8 cellular contexts compared by ENCODE assay signal in the genomic region with DNA sequence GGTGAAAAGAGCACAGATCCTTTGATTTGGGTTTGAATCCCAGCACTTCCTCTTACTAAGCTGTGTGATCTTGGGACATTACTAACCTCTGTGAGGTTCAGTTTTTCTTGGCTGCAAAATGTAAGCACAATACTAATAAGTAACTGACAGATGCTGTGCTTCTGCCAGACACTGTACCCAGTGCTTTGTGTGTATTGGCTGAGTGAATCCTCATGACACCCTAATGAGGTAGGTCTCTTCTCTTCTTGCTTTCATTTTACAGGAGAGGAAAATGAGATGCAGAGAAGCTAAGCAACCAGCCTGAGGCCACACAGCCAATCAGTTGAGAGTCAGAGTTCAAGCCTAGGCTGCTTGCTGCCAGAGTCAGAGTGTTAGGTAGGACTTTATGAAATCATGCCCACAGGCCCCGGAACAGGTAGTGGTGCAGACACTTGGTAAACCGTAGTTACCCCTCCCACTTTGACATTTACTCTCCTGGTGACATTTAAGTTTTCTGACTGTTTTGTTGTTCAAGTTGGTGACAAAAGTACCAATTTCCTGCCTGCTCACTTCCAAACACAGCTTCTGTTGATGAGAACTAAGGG. TPM values are rescaled to one million over a fixed set of nuclear protein-coding genes. Genes with fewer than 3 reads are reported as not detected.
DNase-seq lines count a peak whose midpoint lies in the region; ATAC-seq and TF ChIP-seq lines count a peak whose summit lies in the region.

No MANE protein-coding gene starts in this region.

- intact Hi-C loops in left ventricle myocardium inferior (cut with micrococcal nuclease) (no loop called here), head of caudate nucleus (cut with DNase I) (no loop called here)

- peak; percentile 68 for ATAC-seq in GM21576 (IDR thresholded peaks at IDR 0.05; ENCODE audit: unreplicated experiment)
- ATAC-seq in activated T-cell treated with anti-CD3 and anti-CD28 coated beads, Interleukin-2, amount 50 U/mL, for 72 hours (replicated peaks in 1 of 2) = peak; percentile 85 to 86

- peak overlapping the region; percentile 42 for H3K4me3 ChIP-seq in CD8-positive, alpha-beta memory T cell (ENCODE audit: low read length)
- no peak overlapping the region for H3K4me3 ChIP-seq in left ventricle myocardium inferior

- H3K4me1 ChIP-seq in CD8-positive, alpha-beta memory T cell (ENCODE audit: insufficient read depth, low read length) = peaks cover 96% of the 10 kb centered on the region
- peaks cover 55% of the 10 kb centered on the region for H3K4me1 ChIP-seq in left ventricle myocardium inferior

- H3K27ac Mint-ChIP-seq in CD8-positive, alpha-beta memory T cell = peak overlapping the region; percentile 85 to 99 (median 97)
- H3K27ac Mint-ChIP-seq in activated T-cell treated with anti-CD3 and anti-CD28 coated beads, Interleukin-2, amount 50 U/mL, for 72 hours = peak overlapping the region; percentile 96

- CTCF ChIA-PET in CD8-positive, alpha-beta memory T cell (lab: Charles Lee) = interaction anchor here (0.8 to 4.5 kb wide), 8 partner anchors 8 to 107 kb away, joined by 3 to 31 read pairs (median 8); no protein-coding TSS in a partner anchor

- H3K27me3 ChIP-seq in CD8-positive, alpha-beta memory T cell (ENCODE audit: insufficient read depth, low read length, poor library complexity, severe bottlenecking) = no peaks in the 10 kb centered on the region
- no peaks in the 10 kb centered on the region for H3K27me3 ChIP-seq in left ventricle myocardium inferior (ENCODE audit: low read depth)

- POLR2A ChIA-PET in CD8-positive, alpha-beta memory T cell (lab: Charles Lee) = interaction anchor here (0.7 to 3.2 kb wide), 9 partner anchors 10 to 107 kb away, joined by 3 to 36 read pairs (median 6); no protein-coding TSS in a partner anchor

- no peaks in the 10 kb centered on the region for H3K27me3 Mint-ChIP-seq in CD8-positive, alpha-beta memory T cell
- H3K27me3 Mint-ChIP-seq in activated T-cell treated with anti-CD3 and anti-CD28 coated beads, Interleukin-2, amount 50 U/mL, for 72 hours (ENCODE audit: low read depth) = no peaks in the 10 kb centered on the region

- H3K4me1 Mint-ChIP-seq in CD8-positive, alpha-beta memory T cell = peaks cover 82 to 96% (median 96%) of the 10 kb centered on the region in 3 donors
- H3K4me1 Mint-ChIP-seq in activated T-cell treated with anti-CD3 and anti-CD28 coated beads, Interleukin-2, amount 50 U/mL, for 72 hours (ENCODE audit: low read depth) = peaks cover 93% of the 10 kb centered on the region

- peak; percentile 71 to 95 (median 92) for DNase-seq in CD8-positive, alpha-beta memory T cell
- DNase-seq in NCI-H1694 (lab: John Stamatoyannopoulos, UW) = peak; percentile 50
- DNase-seq in activated T-cell treated with anti-CD3 and anti-CD28 coated beads, Interleukin-2, amount 50 U/mL, for 72 hours = peak; percentile 84 to 88
- no peak for DNase-seq in left ventricle myocardium inferior
- peak; percentile 52 to 71 for DNase-seq in stimulated activated CD8-positive, alpha-beta memory T cell treated with anti-CD3 and anti-CD28 coated beads, Interleukin-4, amount 100 ng/mL, for 4 hours (ENCODE audit: low read depth in 2 of 2, low spot score in 1 of 2)
- DNase-seq in head of caudate nucleus = no peak
- no peak for DNase-seq in GM19238 (ENCODE audit: insufficient read length, low spot score)

- H3K9me3 ChIP-seq in CD8-positive, alpha-beta memory T cell (ENCODE audit: low read length) = no peaks in the 10 kb centered on the region
- H3K9me3 ChIP-seq in left ventricle myocardium inferior (replicated peaks) = no peaks in the 10 kb centered on the region

- peaks cover 0 to 4% (median 0%) of the 10 kb centered on the region in 3 donors for H3K36me3 Mint-ChIP-seq in CD8-positive, alpha-beta memory T cell
- peaks cover 0 to 4% of the 10 kb centered on the region in 2 donors for H3K36me3 Mint-ChIP-seq in activated T-cell treated with anti-CD3 and anti-CD28 coated beads, Interleukin-2, amount 50 U/mL, for 72 hours (ENCODE audit: insufficient read depth in 2 of 2)

- no peaks in the 10 kb centered on the region for H3K9me3 Mint-ChIP-seq in CD8-positive, alpha-beta memory T cell
- no peaks in the 10 kb centered on the region for H3K9me3 Mint-ChIP-seq in activated T-cell treated with anti-CD3 and anti-CD28 coated beads, Interleukin-2, amount 50 U/mL, for 72 hours

- peak overlapping the region; percentile 53 to 80 (median 72) for H3K4me3 Mint-ChIP-seq in CD8-positive, alpha-beta memory T cell
- H3K4me3 Mint-ChIP-seq in activated T-cell treated with anti-CD3 and anti-CD28 coated beads, Interleukin-2, amount 50 U/mL, for 72 hours = peak overlapping the region; percentile 83

- no peaks in the 10 kb centered on the region for H3K36me3 ChIP-seq in CD8-positive, alpha-beta memory T cell (ENCODE audit: insufficient read depth, low read length)
- H3K36me3 ChIP-seq in left ventricle myocardium inferior = no peaks in the 10 kb centered on the region

- TF ChIP-seq CTCF in left ventricle myocardium inferior (IDR thresholded peaks at IDR 0.05; ENCODE audit: borderline replicate concordance) = no peak

- H3K27ac ChIP-seq in CD8-positive, alpha-beta memory T cell (ENCODE audit: low read depth, low read length) = peak overlapping the region; percentile 54
- peak overlapping the region; percentile 62 for H3K27ac ChIP-seq in left ventricle myocardium inferior (replicated peaks)

RNA-seq across cellular contexts. Expression of gene PTPRJ, which starts 21.2 kb away (rescaled TPM):
- 10 to 100 TPM; 25.1 to 25.6 TPM for total RNA-seq in CD8-positive, alpha-beta memory T cell
- polyA plus RNA-seq in CD8-positive, alpha-beta memory T cell = 16.0 TPM
- total RNA-seq in activated T-cell treated with anti-CD3 and anti-CD28 coated beads, Interleukin-2, amount 50 U/mL, for 72 hours = 10 to 100 TPM; 36.6 to 50.6 TPM
- 6.8 TPM for total RNA-seq in left ventricle myocardium inferior

Comparison
In these comparisons a context has a peak if more than half of its experiments do, and no peak if none do; other contexts are left out.
1. DNase-seq: peak in CD8-positive, alpha-beta memory T cell (5 of 5), NCI-H1694 (single experiment), activated T-cell treated with anti-CD3 and anti-CD28 coated beads, Interleukin-2, amount 50 U/mL, for 72 hours (2 of 2) and stimulated activated CD8-positive, alpha-beta memory T cell treated with anti-CD3 and anti-CD28 coated beads, Interleukin-4, amount 100 ng/mL, for 4 hours (2 of 2); none in left ventricle myocardium inferior (single experiment), head of caudate nucleus (0 of 42) and GM19238 (single experiment).